ENCODE assay signal across 20 cellular contexts in the genomic region with DNA sequence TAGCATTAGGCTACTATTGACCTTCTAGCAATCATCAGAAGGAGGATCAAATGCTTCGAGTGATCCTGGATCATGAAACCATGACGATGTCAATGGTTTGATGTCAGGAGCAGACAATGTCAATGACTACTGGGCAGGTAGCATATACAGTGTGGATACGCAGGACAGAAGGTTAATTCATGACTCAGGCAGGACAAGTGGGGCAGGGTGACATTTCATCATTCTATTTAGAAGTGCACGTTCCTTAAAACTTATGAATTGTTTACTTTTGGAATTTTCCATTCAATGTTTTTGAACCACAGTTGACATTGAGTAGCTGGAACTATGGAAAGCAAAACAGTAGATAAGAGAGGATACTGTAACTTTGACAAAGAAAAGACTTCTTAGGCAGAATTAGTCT.
DNase-seq lines count a peak whose midpoint lies in the region; ATAC-seq and TF ChIP-seq lines count a peak whose summit lies in the region.
"Had no signal": no experiment of that assay in that cellular context is flagged by ENCODE, and none has a peak within 500 bp of the region (broad histone marks: within the 10 kb centered on the region; RNA-seq: fewer than 3 reads in every experiment).

No MANE protein-coding gene starts in this region.

- H2BK5ac ChIP-seq in mesenchymal stem cell (ENCODE audit: low read depth, low read length, poor library complexity, severe bottlenecking) (no peak overlapping the region), trophoblast cell (ENCODE audit: low read depth, low read length, poor library complexity) (no peak overlapping the region)

- DNase-seq in DMS53 (lab: John Stamatoyannopoulos, UW): peak; percentile 55
- DNase-seq in DMS53 treated with DMSO at 0.1 percent for 48 hours (lab: John Stamatoyannopoulos, UW; ENCODE audit: unreplicated experiment): no peak
- DNase-seq in PC-3: peak; percentile 3
- DNase-seq in mesenchymal stem cell: peak; percentile 42
- DNase-seq in trophoblast cell: peak; percentile 3 to 55
- DNase-seq in esophagus squamous epithelium (lab: John Stamatoyannopoulos, UW): no peak
- DNase-seq: Caco-2; CD4-positive, CD25-positive, alpha-beta regulatory T cell; CD8-positive, alpha-beta T cell; DMS153; DMS79 treated with DMSO at 0.1 percent for 48 hours; GF-D8; GM23248; H7; HCEC 1CT had no signal

- no peak for TF ChIP-seq POLR2A in esophagus squamous epithelium (IDR thresholded peaks at IDR 0.05)

- no peak overlapping the region for H2AK5ac ChIP-seq in mesenchymal stem cell (ENCODE audit: low read length, severe bottlenecking)
- no peak overlapping the region for H2AK5ac ChIP-seq in trophoblast cell (ENCODE audit: low read length)

- H3K79me1 ChIP-seq in mesenchymal stem cell (replicated peaks; ENCODE audit: low read length, poor library complexity, severe bottlenecking) (no peaks in the 10 kb centered on the region), trophoblast cell (ENCODE audit: low read length) (no peaks in the 10 kb centered on the region)

- H4K91ac ChIP-seq in mesenchymal stem cell (ENCODE audit: low read length) (no peak overlapping the region), trophoblast cell (ENCODE audit: low read depth, low read length) (no peak overlapping the region)

- H4K8ac ChIP-seq in mesenchymal stem cell (ENCODE audit: low read length): no peak overlapping the region
- H4K8ac ChIP-seq in trophoblast cell (ENCODE audit: low read depth, low read length): no peak overlapping the region

- H3K23ac ChIP-seq in mesenchymal stem cell (ENCODE audit: low read length in 2 of 2) (no peak overlapping the region), trophoblast cell (ENCODE audit: low read length) (no peak overlapping the region)

- no peak overlapping the region for H4K12ac ChIP-seq in trophoblast cell (ENCODE audit: low read depth, low read length)

- H3K18ac ChIP-seq in mesenchymal stem cell (ENCODE audit: low read depth in 1 of 2, low read length in 2 of 2): no peak overlapping the region
- no peak overlapping the region for H3K18ac ChIP-seq in trophoblast cell (ENCODE audit: low read length)

- H3K36me3 ChIP-seq in PC-3 (ENCODE audit: low read depth, low read length) (no peaks in the 10 kb centered on the region), mesenchymal stem cell (ENCODE audit: control insufficient read depth in 1 of 2, insufficient read depth in 2 of 2, low read depth in 1 of 2, low read length in 2 of 2) (no peaks in the 10 kb centered on the region), trophoblast cell (ENCODE audit: control insufficient read depth in 1 of 2, insufficient read depth in 2 of 2, low read length in 2 of 2) (no peaks in the 10 kb centered on the region), esophagus squamous epithelium (no peaks in the 10 kb centered on the region)
- H3K36me3 ChIP-seq: BLaER1 had no signal

- no peaks in the 10 kb centered on the region for H3K79me2 ChIP-seq in PC-3 (ENCODE audit: low read length)
- no peaks in the 10 kb centered on the region for H3K79me2 ChIP-seq in trophoblast cell (ENCODE audit: control insufficient read depth, insufficient read depth, low read length, poor library complexity)

- H3K4me2 ChIP-seq in PC-3 (ENCODE audit: low read length): no peak overlapping the region
- H3K4me2 ChIP-seq in mesenchymal stem cell (ENCODE audit: low read length, poor library complexity, severe bottlenecking): no peak overlapping the region
- H3K4me2 ChIP-seq in trophoblast cell (ENCODE audit: low read length): no peak overlapping the region
- H3K4me2 ChIP-seq: BLaER1 had no signal

- H3F3A ChIP-seq in PC-3 (ENCODE audit: low read length, unreplicated experiment): no peaks in the 10 kb centered on the region

- H3K27me3 ChIP-seq in PC-3 (ENCODE audit: low read length) (no peaks in the 10 kb centered on the region), mesenchymal stem cell (ENCODE audit: control insufficient read depth in 1 of 2, insufficient read depth in 1 of 2, low read length in 2 of 2) (no peaks in the 10 kb centered on the region), trophoblast cell (ENCODE audit: insufficient read depth, low read length) (no peaks in the 10 kb centered on the region), esophagus squamous epithelium (no peaks in the 10 kb centered on the region)
- H3K27me3 ChIP-seq: BLaER1 had no signal

- POLR2A ChIA-PET in PC-3 (lab: Charles Lee; ENCODE audit: unreplicated experiment): no interaction called here

- H2BK15ac ChIP-seq in mesenchymal stem cell (ENCODE audit: low read depth, poor library complexity, severe bottlenecking): no peak overlapping the region

- intact Hi-C loops in PC-3 (cut with micrococcal nuclease) (loop anchor here (10.0 kb wide), 1 partner anchor 312 kb away; no protein-coding TSS in a partner anchor), esophagus squamous epithelium (cut with DNase I) (no loop called here)

- H3K4me3 ChIP-seq in PC-3 (ENCODE audit: low read length): no peak overlapping the region
- H3K4me3 ChIP-seq in mesenchymal stem cell (ENCODE audit: insufficient read depth in 1 of 2, low read depth in 1 of 2, low read length in 2 of 2): no peak overlapping the region
- no peak overlapping the region for H3K4me3 ChIP-seq in trophoblast cell (ENCODE audit: low read depth, low read length)
- H3K4me3 ChIP-seq in esophagus squamous epithelium: no peak overlapping the region
- H3K4me3 ChIP-seq: BLaER1, GM23248 had no signal

- H2AFZ ChIP-seq in PC-3 (ENCODE audit: low read length) (no peak overlapping the region), mesenchymal stem cell (ENCODE audit: low read depth, low read length) (no peak overlapping the region), trophoblast cell (ENCODE audit: insufficient read depth, low read length, poor library complexity) (no peak overlapping the region)
- H2AFZ ChIP-seq: GM23248 had no signal

- H3K27ac ChIP-seq in PC-3 (ENCODE audit: low read length) (no peak overlapping the region), mesenchymal stem cell (ENCODE audit: low read length, poor library complexity, severe bottlenecking) (no peak overlapping the region), trophoblast cell (ENCODE audit: low read depth, low read length) (no peak overlapping the region), esophagus squamous epithelium (no peak overlapping the region)
- H3K27ac ChIP-seq: 22Rv1, BLaER1, C4-2B, GM23248 had no signal

- 64% methylated on average over 3 of the region's 4 CpGs for WGBS in mesenchymal stem cell
- no CpG with 5 or more reads among the region's 4 CpGs for WGBS in trophoblast cell (ENCODE audit: extremely low coverage, insufficient coverage, insufficient read length)
- 44 to 60% methylated on average over 4 of the region's 4 CpGs for WGBS in esophagus squamous epithelium, 2 donors

- no peak overlapping the region for H2BK12ac ChIP-seq in mesenchymal stem cell (ENCODE audit: low read length in 2 of 2)
- no peak overlapping the region for H2BK12ac ChIP-seq in trophoblast cell (ENCODE audit: low read length)

- no TSS peak for BruUV-seq in PC-3 (replicated peaks; lab: Mats Ljungman, UMichigan)

- H3K4ac ChIP-seq in mesenchymal stem cell (ENCODE audit: low read depth in 1 of 2, low read length in 2 of 2) (no peak overlapping the region), trophoblast cell (ENCODE audit: low read depth, low read length) (no peak overlapping the region)

- CTCF ChIA-PET in PC-3 (lab: Charles Lee): no interaction called here

- no peak overlapping the region for H3K9ac ChIP-seq in PC-3 (ENCODE audit: low read length)
- H3K9ac ChIP-seq in mesenchymal stem cell (ENCODE audit: low read length): no peak overlapping the region
- no peak overlapping the region for H3K9ac ChIP-seq in trophoblast cell (ENCODE audit: low read length)
- H3K9ac ChIP-seq: BLaER1, GM23248 had no signal

- TF ChIP-seq CTCF in PC-3 (conservative IDR thresholded peaks at IDR 0.05; ENCODE audit: low read depth, low read length) (no peak), esophagus squamous epithelium (IDR thresholded peaks at IDR 0.05) (no peak)

- H3K9me3 ChIP-seq in PC-3 (ENCODE audit: low read length) (no peaks in the 10 kb centered on the region), mesenchymal stem cell (ENCODE audit: control insufficient read depth, low read length) (no peaks in the 10 kb centered on the region), trophoblast cell (ENCODE audit: insufficient read depth, low read depth, low read length) (no peaks in the 10 kb centered on the region), esophagus squamous epithelium (no peaks in the 10 kb centered on the region)
- H3K9me3 ChIP-seq: BLaER1, Caco-2 had no signal

- H2BK120ac ChIP-seq in mesenchymal stem cell (ENCODE audit: low read depth, low read length) (no peak overlapping the region), trophoblast cell (ENCODE audit: insufficient read depth, low read length, poor library complexity) (no peak overlapping the region)

- H3K14ac ChIP-seq in mesenchymal stem cell (ENCODE audit: low read length in 2 of 2): no peak overlapping the region
- H3K14ac ChIP-seq in trophoblast cell (ENCODE audit: low read length): no peak overlapping the region

- no peak for ATAC-seq in PC-3
- no peak for ATAC-seq in GM18861 (IDR thresholded peaks at IDR 0.05; ENCODE audit: unreplicated experiment)
- no peak for ATAC-seq in HG02840 (IDR thresholded peaks at IDR 0.05; ENCODE audit: low FRiP score, unreplicated experiment)
- ATAC-seq: CD8-positive, alpha-beta T cell had no signal

- no peaks in the 10 kb centered on the region for H3K9me2 ChIP-seq in PC-3 (replicated peaks; ENCODE audit: low read length)

- H4K20me1 ChIP-seq in PC-3 (ENCODE audit: low read length): no peaks in the 10 kb centered on the region
- H4K20me1 ChIP-seq: BLaER1 had no signal

- no peaks in the 10 kb centered on the region for H3K4me1 ChIP-seq in PC-3 (ENCODE audit: insufficient read depth, low read length)
- no peaks in the 10 kb centered on the region for H3K4me1 ChIP-seq in mesenchymal stem cell (ENCODE audit: control insufficient read depth, insufficient read depth, low read depth, low read length)
- no peaks in the 10 kb centered on the region for H3K4me1 ChIP-seq in trophoblast cell (ENCODE audit: control insufficient read depth in 1 of 2, insufficient read depth in 2 of 2, low read length in 2 of 2)
- H3K4me1 ChIP-seq in esophagus squamous epithelium: no peaks in the 10 kb centered on the region
- H3K4me1 ChIP-seq: BLaER1, Caco-2 had no signal

Comparison
In these comparisons a context has a peak if more than half of its experiments do, and no peak if none do; other contexts are left out.
1. DNase-seq: peak in DMS53 (single experiment), PC-3 (single experiment), mesenchymal stem cell (single experiment) and trophoblast cell (2 of 2); none in DMS53 treated with DMSO at 0.1 percent for 48 hours (single experiment) and esophagus squamous epithelium (single experiment).